In genomic region chr20:58980711-58981563, GRCh38 we compare ENCODE assay signal across 8 cellular contexts. TPM values are rescaled to one million over a fixed set of nuclear protein-coding genes. Genes with fewer than 3 reads are reported as not detected.
DNase-seq lines count a peak whose midpoint lies in the region; ATAC-seq and TF ChIP-seq lines count a peak whose summit lies in the region.

NELFCD (plus strand) TSS chr20:58981256; CDS start chr20:58981310, 54 bp downstream.

- H3K4me1 Mint-ChIP-seq in dendritic cell treated with granulocyte-macrophage colony-stimulating factor and Interleukin-4, amounts not matched to agents 40 ng/mL and 50 ng/mL, for 4 days (ENCODE audit: low read depth): peaks cover 47% of the 10 kb centered on the region

- DNase-seq in AML-193 (lab: John Stamatoyannopoulos, UW) (peak; percentile 51 to 65), NCI-H524 treated with DMSO at 0.1 percent for 48 hours (lab: John Stamatoyannopoulos, UW) (peak; percentile 20), left lung (peak; percentile 91 to 97)
- peak; percentile 88 for DNase-seq in activated CD4-positive, alpha-beta T cell treated with anti-CD3 and anti-CD28 coated beads, Interleukin-2, amount 50 U/mL, for 1 hour
- peak; percentile 82 for DNase-seq in stimulated activated CD4-positive, alpha-beta T cell treated with anti-CD3 and anti-CD28 coated beads, Interleukin-2, amount 100 ng/mL, for 4 hours (ENCODE audit: low read depth)

- H3K27me3 ChIP-seq in left lung: no peaks in the 10 kb centered on the region

- peaks cover 9% of the 10 kb centered on the region for H3K36me3 Mint-ChIP-seq in dendritic cell treated with granulocyte-macrophage colony-stimulating factor and Interleukin-4, amounts not matched to agents 40 ng/mL and 50 ng/mL, for 4 days (ENCODE audit: low read depth)

- no peak for TF ChIP-seq CTCF in left lung (IDR thresholded peaks at IDR 0.05)

- intact Hi-C loops in dendritic cell treated with granulocyte-macrophage colony-stimulating factor and Interleukin-4, amounts not matched to agents 40 ng/mL and 50 ng/mL, for 4 days (cut with micrococcal nuclease): loop anchor here (5.0 to 10.0 kb wide), 2 partner anchors 54 to 89 kb away; partner anchors contain the start of gene ATP5F1E
- intact Hi-C loops in left lung (cut with DNase I): no loop called here

- H3K4me3 ChIP-seq in left lung: peak within 1 kb of the TSS; percentile 66 to 72

- peak within 1 kb of the TSS; percentile 81 for H3K27ac Mint-ChIP-seq in dendritic cell treated with granulocyte-macrophage colony-stimulating factor and Interleukin-4, amounts not matched to agents 40 ng/mL and 50 ng/mL, for 4 days

- peaks cover 0 to 2% of the 10 kb centered on the region in 2 donors for H3K36me3 ChIP-seq in left lung

- H3K9me3 ChIP-seq in left lung: peaks cover 0 to 4% of the 10 kb centered on the region in 2 donors

- TF ChIP-seq POLR2A in GM19193 (IDR thresholded peaks at IDR 0.05; ENCODE audit: extremely low read depth, insufficient read depth, insufficient read length): peak; percentile 91

- peaks cover 5% of the 10 kb centered on the region for H3K27me3 Mint-ChIP-seq in dendritic cell treated with granulocyte-macrophage colony-stimulating factor and Interleukin-4, amounts not matched to agents 40 ng/mL and 50 ng/mL, for 4 days

- H3K4me1 ChIP-seq in left lung: peaks cover 0 to 45% of the 10 kb centered on the region in 2 donors

- peak; percentile 77 for ATAC-seq in HG03439 (IDR thresholded peaks at IDR 0.05; ENCODE audit: unreplicated experiment)
- ATAC-seq in left lung: peak; percentile 96

- H3K27ac ChIP-seq in left lung: peak within 1 kb of the TSS; percentile 69 to 78

- peak within 1 kb of the TSS; percentile 77 for H3K4me3 Mint-ChIP-seq in dendritic cell treated with granulocyte-macrophage colony-stimulating factor and Interleukin-4, amounts not matched to agents 40 ng/mL and 50 ng/mL, for 4 days

- peaks cover 6% of the 10 kb centered on the region for H3K9me3 Mint-ChIP-seq in dendritic cell treated with granulocyte-macrophage colony-stimulating factor and Interleukin-4, amounts not matched to agents 40 ng/mL and 50 ng/mL, for 4 days

RNA-seq across cellular contexts. Expression of gene NELFCD, which starts in this region (rescaled TPM):
- total RNA-seq in left lung: 10 to 100 TPM; 48.3 to 53.5 TPM

Comparison
In these comparisons a context has a peak if more than half of its experiments do, and no peak if none do; other contexts are left out.
1. Peak in every context shown above with its lines: DNase-seq, ATAC-seq, H3K4me3 ChIP-seq and H3K27ac ChIP-seq.
2. DNase-seq: peak in every context shown above with its lines; median percentile 94 in left lung; 88 in activated CD4-positive, alpha-beta T cell treated with anti-CD3 and anti-CD28 coated beads, Interleukin-2, amount 50 U/mL, for 1 hour; 82 in stimulated activated CD4-positive, alpha-beta T cell treated with anti-CD3 and anti-CD28 coated beads, Interleukin-2, amount 100 ng/mL, for 4 hours; 58 in AML-193; 20 in NCI-H524 treated with DMSO at 0.1 percent for 48 hours.